Comparison of ENCODE assay signal across 1 cellular context in genomic region chr11:86658534-86658933, GRCh38.
TF ChIP-seq lines count a peak whose summit lies in the region.

No MANE protein-coding gene starts in this region.

TF ChIP-seq in IMR-90, 13 proteins besides CTCF, POLR2A, EP300 and RAD21:
- TF ChIP-seq RCOR1 (IDR thresholded peaks at IDR 0.05; ENCODE audit: insufficient replicate concordance, low read length) (no peak), MAFK (IDR thresholded peaks at IDR 0.05; ENCODE audit: low read depth, low read length) (no peak), FOS (IDR thresholded peaks at IDR 0.05; ENCODE audit: low read depth, low read length) (no peak), CHD1 (IDR thresholded peaks at IDR 0.05; ENCODE audit: low read depth, low read length) (no peak), MXI1 (IDR thresholded peaks at IDR 0.05; ENCODE audit: borderline replicate concordance, low read depth, low read length) (no peak), ELK1 (IDR thresholded peaks at IDR 0.05; ENCODE audit: borderline replicate concordance, low read depth, low read length) (no peak), SMC3 (IDR thresholded peaks at IDR 0.05; ENCODE audit: low read depth, low read length) (no peak), BHLHE40 (IDR thresholded peaks at IDR 0.05; ENCODE audit: low read depth, low read length) (no peak), CEBPB (IDR thresholded peaks at IDR 0.05; ENCODE audit: low read depth, low read length) (no peak), RFX5 (IDR thresholded peaks at IDR 0.05; ENCODE audit: low read depth, low read length) (no peak), USF2 (IDR thresholded peaks at IDR 0.05; ENCODE audit: low read depth, low read length) (no peak), NFE2L2 (IDR thresholded peaks at IDR 0.05; ENCODE audit: low read depth, low read length) (no peak), MAZ (IDR thresholded peaks at IDR 0.05; ENCODE audit: borderline replicate concordance, low read depth, low read length) (no peak)
